ENCODE assay signal across 10 cellular contexts in genomic region chr2:113407446-113408099, GRCh38. TPM values are rescaled to one million over a fixed set of nuclear protein-coding genes. Genes with fewer than 3 reads are reported as not detected.
A peak's percentile ranks its signal among the peaks of the same experiment; 100 is the strongest.
DNase-seq lines count a peak whose midpoint lies in the region; TF ChIP-seq lines count a peak whose summit lies in the region.
"Had no signal": no experiment of that assay in that cellular context is flagged by ENCODE, and none has a peak within 500 bp of the region (broad histone marks: within the 10 kb centered on the region; RNA-seq: fewer than 3 reads in every experiment).

No MANE protein-coding gene starts in this region.

- no peaks in the 10 kb centered on the region for H3K79me2 ChIP-seq in OCI-LY3 (ENCODE audit: low read length)

- H3K27me3 ChIP-seq in OCI-LY3 (ENCODE audit: low read depth, low read length): peaks cover 19% of the 10 kb centered on the region

- H3K9ac ChIP-seq in OCI-LY3 (ENCODE audit: low read length): no peak overlapping the region

- H3K4me2 ChIP-seq in OCI-LY3 (ENCODE audit: low read length): no peak overlapping the region

- H3K27ac Mint-ChIP-seq in neural crest cell (ENCODE audit: unreplicated experiment): no peak overlapping the region

- H3K27ac ChIP-seq in OCI-LY3 (ENCODE audit: low read length): no peak overlapping the region
- H3K27ac ChIP-seq: stomach had no signal

- H3K36me3 Mint-ChIP-seq in neural crest cell (ENCODE audit: low read depth): no peaks in the 10 kb centered on the region

- no peak overlapping the region for H3K4me3 Mint-ChIP-seq in neural crest cell

- peaks cover 11% of the 10 kb centered on the region for H3K4me1 Mint-ChIP-seq in neural crest cell

- no peaks in the 10 kb centered on the region for H3K36me3 ChIP-seq in OCI-LY3 (replicated peaks; ENCODE audit: low read depth, low read length)
- H3K36me3 ChIP-seq: stomach had no signal

- H3K4me3 ChIP-seq in OCI-LY3 (ENCODE audit: low read length) (no peak overlapping the region), epithelial cell of proximal tubule (ENCODE audit: low read depth, low read length) (no peak overlapping the region)
- H3K4me3 ChIP-seq: stomach had no signal

- no peaks in the 10 kb centered on the region for H3K9me3 Mint-ChIP-seq in neural crest cell

- peaks cover 14% of the 10 kb centered on the region for H3K4me1 ChIP-seq in OCI-LY3 (ENCODE audit: low read length)
- H3K4me1 ChIP-seq: stomach had no signal

- no peaks in the 10 kb centered on the region for H4K20me1 ChIP-seq in OCI-LY3 (ENCODE audit: insufficient read depth, low read length)

- peak; percentile 14 for TF ChIP-seq CTCF in GM12873 (IDR thresholded peaks at IDR 0.05; ENCODE audit: insufficient read depth, low read depth, low read length, missing control alignments)
- TF ChIP-seq CTCF in OCI-LY3 (IDR thresholded peaks at IDR 0.05; ENCODE audit: low read depth, low read length): peak; percentile 33; the same call in 1 of the 2 replicates
- TF ChIP-seq CTCF in epithelial cell of proximal tubule (conservative IDR thresholded peaks at IDR 0.05; ENCODE audit: low read depth, low read length): peak; percentile 50
- TF ChIP-seq CTCF in neural crest cell (conservative IDR thresholded peaks at IDR 0.05): peak; percentile 26

- no peaks in the 10 kb centered on the region for H3K9me3 ChIP-seq in OCI-LY3 (ENCODE audit: insufficient read depth, low read length)
- H3K9me3 ChIP-seq: stomach had no signal

- peaks cover 22% of the 10 kb centered on the region for H3K27me3 Mint-ChIP-seq in neural crest cell (ENCODE audit: low read depth)

- DNase-seq in epithelial cell of proximal tubule (ENCODE audit: low read depth) (no peak), neural crest cell (ENCODE audit: low read depth, low spot score) (no peak), DMS 273 (lab: John Stamatoyannopoulos, UW; ENCODE audit: unreplicated experiment) (no peak), SKM-1 (lab: John Stamatoyannopoulos, UW; ENCODE audit: unreplicated experiment) (no peak), T-helper 1 cell (no peak), medulla oblongata (ENCODE audit: extremely low spot score) (no peak)
- DNase-seq: NCI-H510A, stomach had no signal

- no peak overlapping the region for H2AFZ ChIP-seq in OCI-LY3 (ENCODE audit: low read depth, low read length)

RNA-seq across cellular contexts. Expression of gene ZNG1B, which starts 29.9 kb away (rescaled TPM):
- total RNA-seq in epithelial cell of proximal tubule (29.1 and 33.9 TPM in 2 replicates), neural crest cell (38.1 and 40.4 TPM in 2 replicates)
